8 cellular contexts compared by ENCODE assay signal in genomic region chr11:64319421-64319761, GRCh38. TPM values are rescaled to one million over a fixed set of nuclear protein-coding genes. Genes with fewer than 3 reads are reported as not detected.
A peak's percentile ranks its signal among the peaks of the same experiment; 100 is the strongest.
DNase-seq lines count a peak whose midpoint lies in the region; ATAC-seq, FAIRE-seq and TF ChIP-seq lines count a peak whose summit lies in the region.

No MANE protein-coding gene starts in this region.

- peaks cover 15% of the 10 kb centered on the region for H3F3A ChIP-seq in DOHH2 (ENCODE audit: control insufficient read depth, insufficient read depth)

- peak overlapping the region; percentile 29 for H4K91ac ChIP-seq in H1 (replicated peaks; ENCODE audit: insufficient read length, low read length)

- H3K4me2 ChIP-seq in DOHH2 (ENCODE audit: low read length) (peak overlapping the region; percentile 79), OCI-LY3 (ENCODE audit: low read length) (peak overlapping the region; percentile 72), H1 (ENCODE audit: insufficient read depth in 1 of 2, low read depth in 2 of 2, low read length in 2 of 2) (peak overlapping the region; percentile 60 to 75)

- no peaks in the 10 kb centered on the region for H3K9me3 ChIP-seq in DOHH2 (ENCODE audit: control insufficient read depth, insufficient read depth, low read length)
- no peaks in the 10 kb centered on the region for H3K9me3 ChIP-seq in OCI-LY3 (ENCODE audit: insufficient read depth, low read length)
- H3K9me3 ChIP-seq in H1 (ENCODE audit: insufficient read depth in 2 of 2, low read depth in 1 of 2, low read length in 1 of 2) = no peaks in the 10 kb centered on the region
- H3K9me3 ChIP-seq in ovary = no peaks in the 10 kb centered on the region

- H2AK5ac ChIP-seq in H1 (ENCODE audit: low read depth, low read length) = 0 out of 2 replicates have a peak overlapping the region, but pooled peaks have one; percentile 68

- H2BK15ac ChIP-seq in H1 (ENCODE audit: low read length) = 0 out of 2 replicates have a peak overlapping the region, but pooled peaks have one; percentile 88

- H3K4me1 ChIP-seq in DOHH2 (ENCODE audit: control insufficient read depth, low read length) (peaks cover 28% of the 10 kb centered on the region), OCI-LY3 (ENCODE audit: low read length) (peaks cover 14% of the 10 kb centered on the region), H1 (replicated peaks in 1 of 4; ENCODE audit: control insufficient read depth in 3 of 4, insufficient read depth in 4 of 4, low read length in 3 of 4) (peaks cover 1 to 13% (median 7%) of the 10 kb centered on the region in 4 experiments; a peak in 6 of 7 replicates), ovary (ENCODE audit: insufficient read depth) (peaks cover 9% of the 10 kb centered on the region)

- no peak for TF ChIP-seq EP300 in H1 (IDR thresholded peaks at IDR 0.05; ENCODE audit: borderline replicate concordance in 1 of 2, low read depth in 2 of 2, low read length in 2 of 2)
- TF ChIP-seq EP300 in ovary (IDR thresholded peaks at IDR 0.05) = no peak

- no peak overlapping the region for H2AFZ ChIP-seq in OCI-LY3 (ENCODE audit: low read depth, low read length)
- H2AFZ ChIP-seq in H1 (ENCODE audit: low read length) = no peak overlapping the region

- H3K36me3 ChIP-seq in DOHH2 (ENCODE audit: control insufficient read depth, low read length) (peaks cover 60% of the 10 kb centered on the region), OCI-LY3 (replicated peaks; ENCODE audit: low read depth, low read length) (peaks cover 19% of the 10 kb centered on the region), H1 (ENCODE audit: control insufficient read depth in 2 of 4, insufficient read depth in 4 of 4, low read length in 3 of 4) (peaks cover 2 to 24% (median 11%) of the 10 kb centered on the region in 4 experiments; a peak in 6 of 8 replicates), ovary (no peaks in the 10 kb centered on the region)

- no peak overlapping the region for H3K18ac ChIP-seq in H1 (ENCODE audit: extremely low read depth, low read length)

- H4K20me1 ChIP-seq in DOHH2 (ENCODE audit: control insufficient read depth, insufficient read depth, low read depth, low read length) (no peaks in the 10 kb centered on the region), OCI-LY3 (ENCODE audit: insufficient read depth, low read length) (no peaks in the 10 kb centered on the region), H1 (replicated peaks in 1 of 2; ENCODE audit: control insufficient read depth in 1 of 2, insufficient read depth in 2 of 2, low read length in 2 of 2) (peaks cover 0 to 3% of the 10 kb centered on the region in 2 experiments)

- no peak for TF ChIP-seq RAD21 in H1 (IDR thresholded peaks at IDR 0.05 in 1 of 2, conservative IDR thresholded peaks at IDR 0.05 in 1 of 2; ENCODE audit: low read depth in 2 of 2, low read length in 2 of 2)

- no peak for ATAC-seq in GM18858 (IDR thresholded peaks at IDR 0.05; ENCODE audit: unreplicated experiment)

- TF ChIP-seq CTCF in DOHH2 (IDR thresholded peaks at IDR 0.05; ENCODE audit: low read depth, low read length, poor library complexity, severe bottlenecking) = no peak
- no peak for TF ChIP-seq CTCF in OCI-LY3 (IDR thresholded peaks at IDR 0.05; ENCODE audit: low read depth, low read length)
- no peak for TF ChIP-seq CTCF in H1 (IDR thresholded peaks at IDR 0.05; ENCODE audit: control extremely low read depth in 1 of 3, insufficient read depth in 1 of 3, low read depth in 1 of 3, low read length in 3 of 3)
- TF ChIP-seq CTCF in ovary (IDR thresholded peaks at IDR 0.05) = no peak

- no peak overlapping the region for H2BK120ac ChIP-seq in H1 (replicated peaks; ENCODE audit: low read depth, low read length)

- peak overlapping the region; percentile 91 for H3K4me3 ChIP-seq in DOHH2 (ENCODE audit: low read length)
- peak overlapping the region; percentile 85 for H3K4me3 ChIP-seq in OCI-LY3 (ENCODE audit: low read length)
- peak overlapping the region; percentile 73 to 80 (median 77); a peak in 5 of 8 replicates for H3K4me3 ChIP-seq in H1 (ENCODE audit: extremely low read depth in 1 of 4, insufficient read depth in 2 of 4, low read depth in 3 of 4, low read length in 4 of 4)
- H3K4me3 ChIP-seq in ovary = peak overlapping the region; percentile 65

- no peak overlapping the region for H4K8ac ChIP-seq in H1 (ENCODE audit: extremely low read depth, insufficient read depth, low read length)

- CTCF ChIA-PET in H1 (lab: Charles Lee; ENCODE audit: partially characterized antibody) = interaction anchor here (1.8 to 20.8 kb wide), 2 partner anchors 16 to 21 kb away, joined by 4 to 614 read pairs; partner anchors contain the start of gene CCDC88B

- POLR2A ChIA-PET in H1 (lab: Charles Lee; ENCODE audit: partially characterized antibody) = interaction anchor here (0.9 to 6.6 kb wide), 4 partner anchors 13 to 89 kb away, joined by 3 to 61 read pairs (median 21); partner anchors contain the start of gene DNAJC4

- peak overlapping the region; percentile 13; the same call in 1 of the 2 replicates for H3K27ac ChIP-seq in DOHH2 (ENCODE audit: low read depth, low read length)
- peak overlapping the region; percentile 16 for H3K27ac ChIP-seq in OCI-LY3 (ENCODE audit: low read length)
- no peak overlapping the region for H3K27ac ChIP-seq in H1 (ENCODE audit: low read depth, low read length)
- H3K27ac ChIP-seq in ovary = peak overlapping the region; percentile 58 to 99

- FAIRE-seq in H1 (lab: Jason Lieb, UNC) = no peak

- 96% methylated on average over 4 of the region's 4 CpGs; no CpG with 5 or more reads in 1 of the 2 experiments for WGBS in H1 (ENCODE audit: extremely low coverage in 1 of 2, insufficient coverage in 1 of 2, insufficient read length in 1 of 2, insufficient replicate concordance in 2 of 2, low coverage in 1 of 2, low lambda C conversion rate in 2 of 2, missing lambda C conversion rate in 1 of 2), 2 experiments
- WGBS in ovary, 3 donors = 81 to 85% (median 85%) methylated on average over 4 of the region's 4 CpGs

- no peak overlapping the region for H3K23ac ChIP-seq in H1 (ENCODE audit: insufficient read length)

- H3K4ac ChIP-seq in H1 (replicated peaks; ENCODE audit: insufficient read length, low read depth, low read length) = peak overlapping the region; percentile 15

- peak overlapping the region; percentile 60; the same call in 1 of the 2 replicates for H2BK12ac ChIP-seq in H1 (ENCODE audit: low read depth, low read length)

- H3K23me2 ChIP-seq in H1 (ENCODE audit: low read depth, low read length) = peaks cover 5% of the 10 kb centered on the region; the same call in 1 of the 2 replicates

- H2BK20ac ChIP-seq in H1 (ENCODE audit: low read length) = no peak overlapping the region

- H2BK5ac ChIP-seq in H1 (ENCODE audit: low read depth, low read length) = peak overlapping the region; percentile 81; the same call in 1 of the 2 replicates

- H3K79me2 ChIP-seq in DOHH2 (ENCODE audit: control insufficient read depth, low read length) = peaks cover 39% of the 10 kb centered on the region
- H3K79me2 ChIP-seq in OCI-LY3 (ENCODE audit: low read length) = peaks cover 35% of the 10 kb centered on the region
- H3K79me2 ChIP-seq in H1 (ENCODE audit: control insufficient read depth in 1 of 2, insufficient read depth in 2 of 2, low read length in 2 of 2) = peaks cover 0 to 18% of the 10 kb centered on the region in 2 experiments; a peak in 1 of 4 replicates

- intact Hi-C loops in ovary (cut with DNase I) (loop anchor here in 1 of 4 donors (5.0 kb wide), 1 partner anchor 38 kb away; the partner anchor contains the start of gene RPS6KA4), head of caudate nucleus (cut with DNase I) (loop anchor here (5.0 kb wide), 1 partner anchor 38 kb away; the partner anchor contains the start of gene RPS6KA4)

- H4K5ac ChIP-seq in H1 (ENCODE audit: insufficient read length, low read depth, low read length) = no peak overlapping the region

- DNase-seq in H1 (ENCODE audit: low read depth in 1 of 2, low spot score in 2 of 2) = no peak
- DNase-seq in ovary = peak in 2 of 5 donors; percentile 36 to 38
- no peak for DNase-seq in head of caudate nucleus
- DNase-seq in NK-92 (lab: John Stamatoyannopoulos, UW; ENCODE audit: unreplicated experiment) = no peak
- no peak for DNase-seq in mesenteric fat pad (ENCODE audit: low spot score)

- H3K9ac ChIP-seq in OCI-LY3 (ENCODE audit: low read length) (peak overlapping the region; percentile 90; the same call in 1 of the 2 replicates), H1 (replicated peaks in 1 of 4; ENCODE audit: extremely low read depth in 1 of 4, low read depth in 3 of 4, low read length in 3 of 4) (peak overlapping the region in 1 of 4 experiments; percentile 7; a peak in 3 of 7 replicates)

- H3K9me2 ChIP-seq in DOHH2 (replicated peaks; ENCODE audit: control insufficient read depth, low read length) = no peaks in the 10 kb centered on the region

- H3K27me3 ChIP-seq in DOHH2 (ENCODE audit: control insufficient read depth, low read length) (no peaks in the 10 kb centered on the region), OCI-LY3 (ENCODE audit: low read depth, low read length) (no peaks in the 10 kb centered on the region), H1 (replicated peaks in 1 of 4; ENCODE audit: control insufficient read depth in 3 of 4, extremely low read depth in 1 of 4, insufficient read depth in 3 of 4, low read length in 3 of 4) (no peaks in the 10 kb centered on the region), ovary (no peaks in the 10 kb centered on the region)

- H3K14ac ChIP-seq in H1 (ENCODE audit: insufficient read length) = no peak overlapping the region

- TF ChIP-seq POLR2A in H1 (IDR thresholded peaks at IDR 0.05; ENCODE audit: control extremely low read depth in 1 of 2, low read depth in 2 of 2, low read length in 2 of 2) (no peak), ovary (IDR thresholded peaks at IDR 0.05) (no peak)

- H3K79me1 ChIP-seq in H1 (ENCODE audit: low read depth, low read length) = peaks cover 7% of the 10 kb centered on the region; the same call in 1 of the 2 replicates

- no peak overlapping the region for H3K56ac ChIP-seq in H1 (replicated peaks; ENCODE audit: insufficient read length, low read depth, low read length)

RNA-seq across cellular contexts. Expression of gene PRDX5, which starts 1.5 kb away (rescaled TPM):
- 201 and 225 TPM in 2 replicates for total RNA-seq in H1 (2021; fragmentation: NEBNext Ultra II Directional; extraction: Animal tissue kit (Norgen Biotek cat#: 25700))
- polyA plus RNA-seq in H1 (2011; rRNA removed) (582 and 631 TPM in 2 replicates), ovary (100 to 1,000 TPM; 272 to 334 TPM)
- 623 TPM for polyA plus RNA-seq in H1 (2011; cell fraction: cytosol; rRNA removed)
- 281 TPM for polyA plus RNA-seq in H1 (2011; cell fraction: nucleus; rRNA removed)
- 323 to 414 TPM (median 375 TPM) in 4 replicates for polyA plus RNA-seq in H1 (2012, experiment 1 of 2)
- polyA plus RNA-seq in H1 (2012, experiment 2 of 2) = 341 TPM
- polyA plus RNA-seq in H1 (2013, experiment 1 of 2) = 135 TPM
- polyA plus RNA-seq in H1 (2013, experiment 2 of 2) = 134 TPM
- 60.4 and 79.8 TPM in 2 replicates for polyA minus RNA-seq in H1 (2011; rRNA and poly(A)+ RNA removed)
- polyA minus RNA-seq in H1 (2011; cell fraction: cytosol; rRNA and poly(A)+ RNA removed) = 77.1 TPM
- polyA minus RNA-seq in H1 (2011; cell fraction: nucleus; rRNA and poly(A)+ RNA removed) = 54.4 TPM
- total RNA-seq in ovary (100 to 1,000 TPM; 160 to 400 (median 192) TPM), mesenteric fat pad (111 TPM)

RNA-seq across cellular contexts. Expression of gene TRMT112, which starts 2.0 kb away (rescaled TPM):
- 300 and 326 TPM in 2 replicates for total RNA-seq in H1 (2021; fragmentation: NEBNext Ultra II Directional; extraction: Animal tissue kit (Norgen Biotek cat#: 25700))
- polyA plus RNA-seq in H1 (2011; rRNA removed) (650 and 707 TPM in 2 replicates), ovary (100 to 1,000 TPM; 272 to 383 TPM)
- polyA plus RNA-seq in H1 (2011; cell fraction: cytosol; rRNA removed) = 604 TPM
- 183 TPM for polyA plus RNA-seq in H1 (2011; cell fraction: nucleus; rRNA removed)
- polyA plus RNA-seq in H1 (2012, experiment 1 of 2) = 380 to 473 TPM (median 438 TPM) in 4 replicates
- 1,230 TPM for polyA plus RNA-seq in H1 (2012, experiment 2 of 2)
- 542 TPM for polyA plus RNA-seq in H1 (2013, experiment 1 of 2)
- polyA plus RNA-seq in H1 (2013, experiment 2 of 2) = 524 TPM
- 31.9 and 44.7 TPM in 2 replicates for polyA minus RNA-seq in H1 (2011; rRNA and poly(A)+ RNA removed)
- polyA minus RNA-seq in H1 (2011; cell fraction: cytosol; rRNA and poly(A)+ RNA removed) = 101 TPM
- 54.3 TPM for polyA minus RNA-seq in H1 (2011; cell fraction: nucleus; rRNA and poly(A)+ RNA removed)
- total RNA-seq in ovary (100 to 1,000 TPM; 207 to 432 (median 275) TPM), mesenteric fat pad (151 TPM)

RNA-seq across cellular contexts. Expression of gene ESRRA, which starts 14.1 kb away (rescaled TPM):
- 36.1 and 37.0 TPM in 2 replicates for total RNA-seq in H1 (2021; fragmentation: NEBNext Ultra II Directional; extraction: Animal tissue kit (Norgen Biotek cat#: 25700))
- polyA plus RNA-seq in H1 (2011; rRNA removed) = 18.2 and 20.9 TPM in 2 replicates
- polyA plus RNA-seq in H1 (2011; cell fraction: cytosol; rRNA removed) = 24.8 TPM
- polyA plus RNA-seq in H1 (2011; cell fraction: nucleus; rRNA removed) = 29.9 TPM
- 24.8 to 32.6 TPM (median 31.0 TPM) in 4 replicates for polyA plus RNA-seq in H1 (2012, experiment 1 of 2)
- 28.6 TPM for polyA plus RNA-seq in H1 (2012, experiment 2 of 2)
- 13.1 TPM for polyA plus RNA-seq in H1 (2013, experiment 1 of 2)
- 13.3 TPM for polyA plus RNA-seq in H1 (2013, experiment 2 of 2)
- polyA minus RNA-seq in H1 (2011; rRNA and poly(A)+ RNA removed) = 9.2 and 9.3 TPM in 2 replicates
- 19.5 TPM for polyA minus RNA-seq in H1 (2011; cell fraction: cytosol; rRNA and poly(A)+ RNA removed)
- polyA minus RNA-seq in H1 (2011; cell fraction: nucleus; rRNA and poly(A)+ RNA removed) = 13.9 TPM
- 10 to 100 TPM in 6 of 7 donors, 1 to 10 TPM in 1; 9.2 to 17.4 (median 15.7) TPM for total RNA-seq in ovary
- polyA plus RNA-seq in ovary = 10 to 100 TPM in 1 of 2 donors, 1 to 10 TPM in 1; 2.3 to 11.9 TPM
- total RNA-seq in mesenteric fat pad = 56.9 TPM

RNA-seq across cellular contexts. Expression of gene CATSPERZ, which starts 19.2 kb away (rescaled TPM):
- not detected in 2 replicates for total RNA-seq in H1 (2021; fragmentation: NEBNext Ultra II Directional; extraction: Animal tissue kit (Norgen Biotek cat#: 25700))
- polyA plus RNA-seq in H1 (2011; rRNA removed) (0.77 and 1.1 TPM in 2 replicates), ovary (not detected)
- 0.85 TPM for polyA plus RNA-seq in H1 (2011; cell fraction: cytosol; rRNA removed)
- polyA plus RNA-seq in H1 (2011; cell fraction: nucleus; rRNA removed) = 1.6 TPM
- 0.46 to 0.96 TPM (median 0.73 TPM) in 3 of 4 replicates, not detected in the other for polyA plus RNA-seq in H1 (2012, experiment 1 of 2)
- 0.71 TPM for polyA plus RNA-seq in H1 (2012, experiment 2 of 2)
- polyA plus RNA-seq in H1 (2013, experiment 1 of 2) = 0.49 TPM
- polyA plus RNA-seq in H1 (2013, experiment 2 of 2) = 0.66 TPM
- polyA minus RNA-seq in H1 (2011; rRNA and poly(A)+ RNA removed) = not detected in 2 replicates
- polyA minus RNA-seq in H1 (2011; cell fraction: cytosol; rRNA and poly(A)+ RNA removed) = not detected
- polyA minus RNA-seq in H1 (2011; cell fraction: nucleus; rRNA and poly(A)+ RNA removed) = not detected
- total RNA-seq in ovary (not detected), mesenteric fat pad (not detected)

RNA-seq across cellular contexts. Expression of gene CCDC88B, which starts 20.6 kb away (rescaled TPM):
- 11.2 and 12.5 TPM in 2 replicates for total RNA-seq in H1 (2021; fragmentation: NEBNext Ultra II Directional; extraction: Animal tissue kit (Norgen Biotek cat#: 25700))
- polyA plus RNA-seq in H1 (2011; rRNA removed) = 5.9 and 7.9 TPM in 2 replicates
- polyA plus RNA-seq in H1 (2011; cell fraction: cytosol; rRNA removed) = 10.0 TPM
- polyA plus RNA-seq in H1 (2011; cell fraction: nucleus; rRNA removed) = 36.8 TPM
- polyA plus RNA-seq in H1 (2012, experiment 1 of 2) = 12.4 to 18.6 TPM (median 15.8 TPM) in 4 replicates
- polyA plus RNA-seq in H1 (2012, experiment 2 of 2) = 5.3 TPM
- 7.4 TPM for polyA plus RNA-seq in H1 (2013, experiment 1 of 2)
- 6.3 TPM for polyA plus RNA-seq in H1 (2013, experiment 2 of 2)
- polyA minus RNA-seq in H1 (2011; rRNA and poly(A)+ RNA removed) = 1.1 and 1.8 TPM in 2 replicates
- polyA minus RNA-seq in H1 (2011; cell fraction: cytosol; rRNA and poly(A)+ RNA removed) = 6.3 TPM
- 5.4 TPM for polyA minus RNA-seq in H1 (2011; cell fraction: nucleus; rRNA and poly(A)+ RNA removed)
- total RNA-seq in ovary = 1 to 10 TPM; 3.4 to 7.5 (median 3.5) TPM
- 1 to 10 TPM in 1 of 2 donors, under 1 TPM in 1; 0.95 to 3.6 TPM for polyA plus RNA-seq in ovary
- total RNA-seq in mesenteric fat pad = 11.5 TPM
